ENCODE assay signal across 8 cellular contexts in the genomic region with DNA sequence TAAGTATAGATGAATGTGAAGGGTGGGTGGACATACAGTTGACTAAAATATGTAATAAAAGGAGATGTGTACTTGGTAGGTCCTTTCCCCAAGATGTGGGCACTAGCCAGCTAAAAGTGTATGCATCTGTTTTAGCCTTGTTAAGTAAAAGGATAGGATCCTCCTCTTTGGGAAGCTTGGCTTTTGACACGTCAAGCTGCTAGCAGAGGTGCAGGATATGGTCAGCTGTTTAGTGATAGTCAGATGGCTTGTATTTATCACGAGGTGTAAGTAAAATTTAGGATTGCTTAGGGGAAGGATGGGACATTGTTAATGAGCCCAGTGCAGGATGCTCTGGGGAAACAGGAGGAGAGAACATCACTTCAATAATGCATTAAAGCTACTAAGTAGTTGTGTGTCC. TPM values are rescaled to one million over a fixed set of nuclear protein-coding genes. Genes with fewer than 3 reads are reported as not detected.
DNase-seq lines count a peak whose midpoint lies in the region; ATAC-seq and TF ChIP-seq lines count a peak whose summit lies in the region.

No MANE protein-coding gene starts in this region.

- ATAC-seq in stimulated activated memory B cell treated with anti-CD40 and anti-IgM and Interleukin-4, amounts not matched to agents 10 μg/mL and 1 μg/mL and 100 μg/mL, for 72 hours, result no peak
- no peak for ATAC-seq in GM21737 (IDR thresholded peaks at IDR 0.05; ENCODE audit: unreplicated experiment)

- H4K20me1 ChIP-seq in OCI-LY7 (ENCODE audit: insufficient read depth, low read length), result no peaks in the 10 kb centered on the region

- TF ChIP-seq CTCF in OCI-LY7 (conservative IDR thresholded peaks at IDR 0.05; ENCODE audit: low read length) (no peak), esophagus squamous epithelium (IDR thresholded peaks at IDR 0.05) (no peak)

- peak; percentile 61 for DNase-seq in activated CD4-positive, alpha-beta T cell treated with anti-CD3 and anti-CD28 coated beads, Interleukin-2, amount 10 ng/mL, durations not matched to agents 24 days and 14 days
- no peak for DNase-seq in activated CD4-positive, alpha-beta T cell treated with anti-CD3 and anti-CD28 coated beads, Interleukin-2, amount 50 U/mL, for 48 hours
- DNase-seq in OCI-LY7 (ENCODE audit: low spot score) (no peak), esophagus squamous epithelium (lab: John Stamatoyannopoulos, UW) (no peak), NCI-H2029 treated with DMSO at 0.1 percent for 48 hours (lab: John Stamatoyannopoulos, UW) (no peak), glomerular visceral epithelial cell (ENCODE audit: extremely low spot score) (no peak)

- intact Hi-C loops in activated CD4-positive, alpha-beta T cell treated with anti-CD3 and anti-CD28 coated beads, Interleukin-2, amount 10 ng/mL, durations not matched to agents 24 days and 14 days (cut with micrococcal nuclease), result loop anchor here (2.0 to 5.0 kb wide), 4 partner anchors 27 to 613 kb away; partner anchors contain the start of genes GLS and NAB1
- intact Hi-C loops in OCI-LY7 (cut with micrococcal nuclease; ENCODE audit: unreplicated experiment), result loop anchor here (2.0 to 5.0 kb wide), 5 partner anchors 59 to 473 kb away; partner anchors contain the start of genes GLS and NAB1
- intact Hi-C loops in esophagus squamous epithelium (cut with DNase I), result no loop called here

- no peak for TF ChIP-seq POLR2A in esophagus squamous epithelium (IDR thresholded peaks at IDR 0.05)

- H3K4me3 ChIP-seq in OCI-LY7 (ENCODE audit: low read depth, low read length, poor library complexity, severe bottlenecking) (peak overlapping the region; percentile 84), esophagus squamous epithelium (peak overlapping the region in 3 of 4 donors; percentile 59 to 95 (median 83))

- no peaks in the 10 kb centered on the region for H3K9me2 ChIP-seq in OCI-LY7 (ENCODE audit: insufficient read depth, low read length)

- no peaks in the 10 kb centered on the region for H3K79me2 ChIP-seq in OCI-LY7 (ENCODE audit: insufficient read depth, low read depth, low read length)

- H3K9me3 ChIP-seq in OCI-LY7 (ENCODE audit: low read length) (no peaks in the 10 kb centered on the region), esophagus squamous epithelium (no peaks in the 10 kb centered on the region)

- H3K4me1 Mint-ChIP-seq in activated CD4-positive, alpha-beta T cell treated with anti-CD3 and anti-CD28 coated beads, Interleukin-2, amount 10 ng/mL, durations not matched to agents 24 days and 14 days, result peaks cover 42% of the 10 kb centered on the region
- peaks cover 34% of the 10 kb centered on the region for H3K4me1 Mint-ChIP-seq in stimulated activated memory B cell treated with anti-CD40 and anti-IgM and Interleukin-4, amounts not matched to agents 10 μg/mL and 1 μg/mL and 100 μg/mL, for 72 hours

- H3K36me3 ChIP-seq in OCI-LY7 (ENCODE audit: insufficient read depth, low read length) (no peaks in the 10 kb centered on the region), esophagus squamous epithelium (no peaks in the 10 kb centered on the region)

- POLR2A ChIA-PET in OCI-LY7 (lab: Charles Lee), result interaction anchor here (0.6 to 1.3 kb wide), 6 partner anchors 10 to 477 kb away, joined by 3 to 5 read pairs (median 4); no protein-coding TSS in a partner anchor

- H3K27me3 Mint-ChIP-seq in activated CD4-positive, alpha-beta T cell treated with anti-CD3 and anti-CD28 coated beads, Interleukin-2, amount 10 ng/mL, durations not matched to agents 24 days and 14 days, result no peaks in the 10 kb centered on the region
- no peaks in the 10 kb centered on the region for H3K27me3 Mint-ChIP-seq in stimulated activated memory B cell treated with anti-CD40 and anti-IgM and Interleukin-4, amounts not matched to agents 10 μg/mL and 1 μg/mL and 100 μg/mL, for 72 hours

- BruUV-seq in OCI-LY7 (replicated peaks; lab: Mats Ljungman, UMichigan), result no TSS peak

- peak overlapping the region; percentile 74 for H3K4me2 ChIP-seq in OCI-LY7 (ENCODE audit: low read length)

- peak overlapping the region; percentile 94 for H3K27ac Mint-ChIP-seq in activated CD4-positive, alpha-beta T cell treated with anti-CD3 and anti-CD28 coated beads, Interleukin-2, amount 10 ng/mL, durations not matched to agents 24 days and 14 days
- peak overlapping the region; percentile 85 for H3K27ac Mint-ChIP-seq in stimulated activated memory B cell treated with anti-CD40 and anti-IgM and Interleukin-4, amounts not matched to agents 10 μg/mL and 1 μg/mL and 100 μg/mL, for 72 hours

- WGBS in esophagus squamous epithelium, 2 donors, result 28 to 57% methylated on average over 2 of the region's 2 CpGs

- H3K9me3 Mint-ChIP-seq in activated CD4-positive, alpha-beta T cell treated with anti-CD3 and anti-CD28 coated beads, Interleukin-2, amount 10 ng/mL, durations not matched to agents 24 days and 14 days, result no peaks in the 10 kb centered on the region
- no peaks in the 10 kb centered on the region for H3K9me3 Mint-ChIP-seq in stimulated activated memory B cell treated with anti-CD40 and anti-IgM and Interleukin-4, amounts not matched to agents 10 μg/mL and 1 μg/mL and 100 μg/mL, for 72 hours

- peaks cover 10% of the 10 kb centered on the region for H3K36me3 Mint-ChIP-seq in activated CD4-positive, alpha-beta T cell treated with anti-CD3 and anti-CD28 coated beads, Interleukin-2, amount 10 ng/mL, durations not matched to agents 24 days and 14 days (ENCODE audit: low read depth)
- H3K36me3 Mint-ChIP-seq in stimulated activated memory B cell treated with anti-CD40 and anti-IgM and Interleukin-4, amounts not matched to agents 10 μg/mL and 1 μg/mL and 100 μg/mL, for 72 hours, result no peaks in the 10 kb centered on the region

- H3K27ac ChIP-seq in OCI-LY7 (ENCODE audit: low read depth, low read length, poor library complexity, severe bottlenecking), result no peak overlapping the region
- peak overlapping the region in 2 of 4 donors; percentile 93 to 98 for H3K27ac ChIP-seq in esophagus squamous epithelium

- CTCF ChIA-PET in OCI-LY7 (lab: Charles Lee; ENCODE audit: unreplicated experiment), result no interaction called here

- H2AFZ ChIP-seq in OCI-LY7 (ENCODE audit: low read length), result peak overlapping the region; percentile 94; the same call in 1 of the 2 replicates

- H3K4me1 ChIP-seq in OCI-LY7 (ENCODE audit: insufficient read depth, low read length, poor library complexity, severe bottlenecking) (peaks cover 16% of the 10 kb centered on the region), esophagus squamous epithelium (peaks cover 25 to 76% (median 32%) of the 10 kb centered on the region in 3 donors)

- H3K4me3 Mint-ChIP-seq in activated CD4-positive, alpha-beta T cell treated with anti-CD3 and anti-CD28 coated beads, Interleukin-2, amount 10 ng/mL, durations not matched to agents 24 days and 14 days, result peak overlapping the region; percentile 87
- peak overlapping the region; percentile 2 for H3K4me3 Mint-ChIP-seq in stimulated activated memory B cell treated with anti-CD40 and anti-IgM and Interleukin-4, amounts not matched to agents 10 μg/mL and 1 μg/mL and 100 μg/mL, for 72 hours

- H3K27me3 ChIP-seq in esophagus squamous epithelium, result no peaks in the 10 kb centered on the region

RNA-seq across cellular contexts. Expression of gene MFSD6, which starts 1.5 kb away (rescaled TPM):
- total RNA-seq in activated CD4-positive, alpha-beta T cell treated with anti-CD3 and anti-CD28 coated beads, Interleukin-2, amount 10 ng/mL, durations not matched to agents 24 days and 14 days, result 44.6 and 45.3 TPM in 2 replicates
- total RNA-seq in OCI-LY7 (2014; rRNA removed; shearing (Covaris generic)), result 8.3 and 11.5 TPM in 2 replicates
- total RNA-seq in OCI-LY7 (2022), result 19.5 and 23.1 TPM in 2 replicates
- total RNA-seq in esophagus squamous epithelium, result 100 to 1,000 TPM in 3 of 4 donors, 10 to 100 TPM in 1; 81.2 to 157 (median 133) TPM
